Comparison of ENCODE assay signal across 16 cellular contexts in the genomic region with DNA sequence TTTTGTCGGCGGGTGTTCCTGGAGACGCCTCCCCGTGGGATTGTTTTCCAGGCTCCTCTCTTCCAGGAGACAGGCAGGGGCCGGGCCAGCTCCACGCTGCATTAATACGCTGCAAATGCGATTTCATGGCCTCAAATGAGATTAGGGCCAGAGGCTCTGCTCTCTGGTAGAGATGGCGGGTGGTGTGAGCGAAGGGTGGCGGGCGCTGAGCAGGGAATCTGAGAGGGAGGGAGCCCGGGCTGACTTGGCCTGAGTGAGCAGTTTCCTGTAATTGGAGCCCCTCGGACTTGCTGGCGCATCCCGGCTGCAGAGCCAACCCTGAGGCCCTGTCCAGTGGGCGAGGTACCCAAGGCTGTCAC. TPM values are rescaled to one million over a fixed set of nuclear protein-coding genes. Genes with fewer than 3 reads are reported as not detected.
DNase-seq lines count a peak whose midpoint lies in the region; ATAC-seq and TF ChIP-seq lines count a peak whose summit lies in the region.
"Had no signal": no experiment of that assay in that cellular context is flagged by ENCODE, and none has a peak within 500 bp of the region (broad histone marks: within the 10 kb centered on the region; RNA-seq: fewer than 3 reads in every experiment).

No MANE protein-coding gene starts in this region.

- no peak overlapping the region for H3K27ac Mint-ChIP-seq in activated naive CD4-positive, alpha-beta T cell treated with anti-CD3 and anti-CD28 coated beads for 36 hours
- H3K27ac Mint-ChIP-seq: activated T-cell treated with anti-CD3 and anti-CD28 coated beads, Interleukin-2, amount 50 U/mL, for 24 hours; B cell had no signal

- CTCF ChIA-PET in activated naive CD4-positive, alpha-beta T cell treated with anti-CD3 and anti-CD28 coated beads for 36 hours (lab: Charles Lee), result no interaction called here

- H3K9me3 ChIP-seq in WERI-Rb-1 (ENCODE audit: severe bottlenecking) (no peaks in the 10 kb centered on the region), left lung (no peaks in the 10 kb centered on the region), breast epithelium (no peaks in the 10 kb centered on the region)
- H3K9me3 ChIP-seq: pancreas had no signal

- H3K4me1 Mint-ChIP-seq in activated naive CD4-positive, alpha-beta T cell treated with anti-CD3 and anti-CD28 coated beads for 36 hours (ENCODE audit: low read depth), result peaks cover 4% of the 10 kb centered on the region
- H3K4me1 Mint-ChIP-seq: B cell had no signal

- ATAC-seq in left lung, result peak; percentile 10
- ATAC-seq: pancreas had no signal

- intact Hi-C loops in left lung (cut with DNase I) (no loop called here), breast epithelium (cut with DNase I; ENCODE audit: low total_unique reads) (no loop called here)
- intact Hi-C loops in activated naive CD4-positive, alpha-beta T cell treated with anti-CD3 and anti-CD28 coated beads for 36 hours (cut with micrococcal nuclease), result no loop called here

- H3K27me3 Mint-ChIP-seq in activated naive CD4-positive, alpha-beta T cell treated with anti-CD3 and anti-CD28 coated beads for 36 hours (ENCODE audit: low read depth), result peaks cover 5% of the 10 kb centered on the region

- H3K9me3 Mint-ChIP-seq in activated naive CD4-positive, alpha-beta T cell treated with anti-CD3 and anti-CD28 coated beads for 36 hours, result no peaks in the 10 kb centered on the region
- H3K9me3 Mint-ChIP-seq: activated T-cell treated with anti-CD3 and anti-CD28 coated beads, Interleukin-2, amount 50 U/mL, for 24 hours had no signal

- H3K36me3 Mint-ChIP-seq in activated naive CD4-positive, alpha-beta T cell treated with anti-CD3 and anti-CD28 coated beads for 36 hours (ENCODE audit: low read depth), result no peaks in the 10 kb centered on the region

- TF ChIP-seq CTCF in WERI-Rb-1 (IDR thresholded peaks at IDR 0.05; ENCODE audit: low read depth, low read length) (no peak), left lung (IDR thresholded peaks at IDR 0.05) (no peak), breast epithelium (IDR thresholded peaks at IDR 0.05) (no peak)

- H3K4me3 ChIP-seq in WERI-Rb-1 (ENCODE audit: low read depth, low read length) (peak overlapping the region; percentile 20), left lung (no peak overlapping the region), breast epithelium (peak overlapping the region in 1 of 3 donors; percentile 15)
- H3K4me3 ChIP-seq: pancreas had no signal

- H3K36me3 ChIP-seq in WERI-Rb-1, result no peaks in the 10 kb centered on the region
- no peaks in the 10 kb centered on the region for H3K36me3 ChIP-seq in left lung
- no peaks in the 10 kb centered on the region for H3K36me3 ChIP-seq in breast epithelium
- H3K36me3 ChIP-seq: pancreas had no signal

- TF ChIP-seq POLR2A in breast epithelium (IDR thresholded peaks at IDR 0.05), result no peak

- no peaks in the 10 kb centered on the region for H3K4me1 ChIP-seq in left lung
- no peaks in the 10 kb centered on the region for H3K4me1 ChIP-seq in breast epithelium
- H3K4me1 ChIP-seq: pancreas had no signal

- H3K27ac ChIP-seq in WERI-Rb-1, result peak overlapping the region; percentile 93
- no peak overlapping the region for H3K27ac ChIP-seq in left lung
- peak overlapping the region in 1 of 2 donors; percentile 68 for H3K27ac ChIP-seq in breast epithelium
- H3K27ac ChIP-seq: pancreas had no signal

- H3K4me3 Mint-ChIP-seq in activated naive CD4-positive, alpha-beta T cell treated with anti-CD3 and anti-CD28 coated beads for 36 hours, result no peak overlapping the region
- H3K4me3 Mint-ChIP-seq: activated T-cell treated with anti-CD3 and anti-CD28 coated beads, Interleukin-2, amount 50 U/mL, for 24 hours; B cell had no signal

- peak; percentile 84 for DNase-seq in D341Med (ENCODE audit: low spot score)
- DNase-seq in NCI-H1092 treated with DMSO at 0.1 percent for 48 hours (lab: John Stamatoyannopoulos, UW), result peak; percentile 89
- peak; percentile 97 for DNase-seq in WERI-Rb-1
- DNase-seq in left lung, result no peak
- DNase-seq in activated naive CD4-positive, alpha-beta T cell treated with anti-CD3 and anti-CD28 coated beads for 36 hours, result no peak
- DNase-seq in breast epithelium (ENCODE audit: low spot score in 2 of 2), result no peak
- DNase-seq in kidney glomerular epithelial cell (lab: John Stamatoyannopoulos, UW), result no peak
- no peak for DNase-seq in KG1 (lab: John Stamatoyannopoulos, UW)
- DNase-seq: activated T-cell treated with anti-CD3 and anti-CD28 coated beads, Interleukin-2, amount 50 U/mL, for 24 hours; GF-D8; mammary epithelial cell; NCI-H774; stimulated activated CD4-positive, alpha-beta T cell treated with anti-CD3 and anti-CD28 coated beads, Interleukin-2, amount 100 ng/mL, for 24 hours; stimulated activated naive CD4-positive, alpha-beta T cell had no signal

- no peaks in the 10 kb centered on the region for H3K27me3 ChIP-seq in WERI-Rb-1 (ENCODE audit: insufficient read depth, low read depth, severe bottlenecking)
- peaks cover 0 to 23% of the 10 kb centered on the region in 2 donors for H3K27me3 ChIP-seq in left lung
- H3K27me3 ChIP-seq in breast epithelium, result no peaks in the 10 kb centered on the region
- H3K27me3 ChIP-seq: pancreas had no signal

RNA-seq across cellular contexts. Expression of a gene that starts 7.4 kb away (rescaled TPM):
- total RNA-seq in left lung, result 1 to 10 TPM in 1 of 2 donors, not detected in 1; 3.2 TPM
- not detected for total RNA-seq in activated naive CD4-positive, alpha-beta T cell treated with anti-CD3 and anti-CD28 coated beads for 36 hours
- under 1 TPM in 1 of 3 donors, not detected in 2; 0.33 TPM for total RNA-seq in breast epithelium
- total RNA-seq: B cell, mammary epithelial cell, pancreas had no signal

RNA-seq across cellular contexts. Expression of a gene that starts 26.1 kb away (rescaled TPM):
- under 1 TPM; 0.38 to 0.60 TPM for total RNA-seq in left lung
- not detected for total RNA-seq in activated naive CD4-positive, alpha-beta T cell treated with anti-CD3 and anti-CD28 coated beads for 36 hours
- 1 to 10 TPM in 1 of 3 donors, under 1 TPM in 1, not detected in 1; 0.98 to 1.0 TPM for total RNA-seq in breast epithelium
- total RNA-seq: B cell had no signal

RNA-seq across cellular contexts. Expression of a gene that starts 55.2 kb away (rescaled TPM):
- 10 to 100 TPM; 10.4 to 43.7 TPM for total RNA-seq in left lung
- total RNA-seq in activated naive CD4-positive, alpha-beta T cell treated with anti-CD3 and anti-CD28 coated beads for 36 hours, result not detected
- 10 to 100 TPM; 49.2 to 88.0 (median 71.8) TPM for total RNA-seq in breast epithelium
- total RNA-seq: B cell had no signal

Comparison
In these comparisons a context has a peak if more than half of its experiments do, and no peak if none do; other contexts are left out.
1. DNase-seq: peak in D341Med (single experiment), NCI-H1092 treated with DMSO at 0.1 percent for 48 hours (single experiment) and WERI-Rb-1 (single experiment); none in left lung (0 of 2), activated naive CD4-positive, alpha-beta T cell treated with anti-CD3 and anti-CD28 coated beads for 36 hours (single experiment), breast epithelium (0 of 2), kidney glomerular epithelial cell (single experiment) and KG1 (single experiment).
2. RNA of a gene that starts 55.2 kb away (total RNA-seq): 49.2 to 88.0 TPM in breast epithelium and 10.4 to 43.7 TPM in left lung; not detected in activated naive CD4-positive, alpha-beta T cell treated with anti-CD3 and anti-CD28 coated beads for 36 hours; every median in the first group is over 10 times any median in the second.